Comparison of ENCODE assay signal across 16 cellular contexts in genomic region chr11:104623518-104623917, GRCh38.
DNase-seq lines count a peak whose midpoint lies in the region; TF ChIP-seq lines count a peak whose summit lies in the region.
"Had no signal": no experiment of that assay in that cellular context is flagged by ENCODE, and none has a peak within 500 bp of the region (broad histone marks: within the 10 kb centered on the region; RNA-seq: fewer than 3 reads in every experiment).

No MANE protein-coding gene starts in this region.

- CTCF ChIA-PET in mammary epithelial cell (lab: Charles Lee; ENCODE audit: low non-redundant PET): no interaction called here
- CTCF ChIA-PET in activated CD4-positive, alpha-beta T cell treated with anti-CD3 and anti-CD28 coated beads, Interleukin-2, amount 10 ng/mL, durations not matched to agents 7 days and 5 days (lab: Charles Lee): no interaction called here

- H4K20me1 ChIP-seq in mammary epithelial cell (ENCODE audit: insufficient read depth, low read length): no peaks in the 10 kb centered on the region

- BruUV-seq in mammary epithelial cell (replicated peaks; lab: Mats Ljungman, UMichigan): no TSS peak

- 93% methylated on average over 1 of the region's 1 CpG for WGBS in mammary epithelial cell (ENCODE audit: low coverage, missing lambda C conversion rate)

- H3K9me3 Mint-ChIP-seq in activated CD4-positive, alpha-beta T cell treated with anti-CD3 and anti-CD28 coated beads, Interleukin-2, amount 10 ng/mL, durations not matched to agents 7 days and 5 days: peaks cover 7% of the 10 kb centered on the region

- no peak overlapping the region for H3K27ac Mint-ChIP-seq in activated CD4-positive, alpha-beta T cell treated with anti-CD3 and anti-CD28 coated beads, Interleukin-2, amount 10 ng/mL, durations not matched to agents 7 days and 5 days
- H3K27ac Mint-ChIP-seq: activated naive CD4-positive, alpha-beta T cell treated with anti-CD3 and anti-CD28 coated beads, Interleukin-2, amount 10 ng/mL, durations not matched to agents 7 days and 5 days; T-helper 17 cell had no signal

- H3K27ac ChIP-seq in mammary epithelial cell (ENCODE audit: insufficient read depth, low read depth, low read length): no peak overlapping the region
- H3K27ac ChIP-seq: gastrocnemius medialis had no signal

- no peaks in the 10 kb centered on the region for H3K27me3 Mint-ChIP-seq in activated CD4-positive, alpha-beta T cell treated with anti-CD3 and anti-CD28 coated beads, Interleukin-2, amount 10 ng/mL, durations not matched to agents 7 days and 5 days
- H3K27me3 Mint-ChIP-seq: activated naive CD4-positive, alpha-beta T cell treated with anti-CD3 and anti-CD28 coated beads, Interleukin-2, amount 10 ng/mL, durations not matched to agents 7 days and 5 days; T-helper 17 cell had no signal

- peaks cover 5% of the 10 kb centered on the region for H3K36me3 Mint-ChIP-seq in activated CD4-positive, alpha-beta T cell treated with anti-CD3 and anti-CD28 coated beads, Interleukin-2, amount 10 ng/mL, durations not matched to agents 7 days and 5 days (ENCODE audit: low read depth)

- H2AFZ ChIP-seq in mammary epithelial cell (ENCODE audit: low read depth, low read length): no peak overlapping the region

- H3K9ac ChIP-seq in mammary epithelial cell (ENCODE audit: insufficient read depth, low read length): no peak overlapping the region

- no peaks in the 10 kb centered on the region for H3K79me2 ChIP-seq in mammary epithelial cell (ENCODE audit: insufficient read depth, low read length)

- peaks cover 8% of the 10 kb centered on the region for H3K4me1 Mint-ChIP-seq in activated CD4-positive, alpha-beta T cell treated with anti-CD3 and anti-CD28 coated beads, Interleukin-2, amount 10 ng/mL, durations not matched to agents 7 days and 5 days

- DNase-seq in EH (ENCODE audit: low read depth) (peak; percentile 12), LHCN-M2 (ENCODE audit: low read depth) (peak; percentile 79), mammary epithelial cell (peak; percentile 31), kidney glomerular epithelial cell (lab: John Stamatoyannopoulos, UW) (peak; percentile 59), iPS-NIHi7 (ENCODE audit: extremely low spot score) (no peak)
- no peak for DNase-seq in activated naive CD4-positive, alpha-beta T cell (lab: John Stamatoyannopoulos, UW)
- no peak for DNase-seq in activated CD4-positive, alpha-beta T cell treated with anti-CD3 and anti-CD28 coated beads, Interleukin-2, amount 10 ng/mL, durations not matched to agents 7 days and 5 days
- DNase-seq in activated naive CD4-positive, alpha-beta T cell treated with Interleukin-2 at 50 U/mL for 16 hours: no peak
- DNase-seq: activated CD4-positive, alpha-beta T cell treated with anti-CD3 and anti-CD28 coated beads, Interleukin-2, amount 50 U/mL, for 48 hours; activated naive CD4-positive, alpha-beta T cell treated with anti-CD3 and anti-CD28 coated beads, Interleukin-2, amount 10 ng/mL, durations not matched to agents 7 days and 5 days; gastrocnemius medialis; H7; kidney; NCI-H1092; stimulated activated CD4-positive, alpha-beta T cell treated with anti-CD3 and anti-CD28 coated beads, Interleukin-1b, Interleukin-23, amount 100 ng/mL, for 48 hours; T-helper 17 cell had no signal

- in situ Hi-C loops in mammary epithelial cell (cut with MboI; ENCODE audit: low sequenced_read_pairs in 2 of 2): no loop called here

- H3K9me3 ChIP-seq in mammary epithelial cell (replicated peaks; ENCODE audit: insufficient read depth, low read length): no peaks in the 10 kb centered on the region
- H3K9me3 ChIP-seq: gastrocnemius medialis had no signal

- POLR2A ChIA-PET in activated CD4-positive, alpha-beta T cell treated with anti-CD3 and anti-CD28 coated beads, Interleukin-2, amount 10 ng/mL, durations not matched to agents 7 days and 5 days (lab: Charles Lee): no interaction called here

- TF ChIP-seq CTCF in mammary epithelial cell (conservative IDR thresholded peaks at IDR 0.05 in 1 of 2, IDR thresholded peaks at IDR 0.05 in 1 of 2; ENCODE audit: extremely low read depth in 1 of 2, insufficient read depth in 1 of 2, low read depth in 1 of 2, low read length in 2 of 2): no peak

- no peak overlapping the region for H3K4me3 ChIP-seq in mammary epithelial cell (replicated peaks in 1 of 3; ENCODE audit: insufficient read depth in 1 of 3, low read depth in 2 of 3, low read length in 3 of 3)
- H3K4me3 ChIP-seq: gastrocnemius medialis had no signal

- H3K36me3 ChIP-seq in mammary epithelial cell (ENCODE audit: insufficient read depth, low read length): no peaks in the 10 kb centered on the region
- H3K36me3 ChIP-seq: gastrocnemius medialis had no signal

- H3K4me2 ChIP-seq in mammary epithelial cell (ENCODE audit: insufficient read depth, low read depth, low read length): no peak overlapping the region

- no peaks in the 10 kb centered on the region for H3K27me3 ChIP-seq in mammary epithelial cell (ENCODE audit: insufficient read depth, low read length)
- H3K27me3 ChIP-seq: gastrocnemius medialis had no signal

- H3K4me3 Mint-ChIP-seq in activated CD4-positive, alpha-beta T cell treated with anti-CD3 and anti-CD28 coated beads, Interleukin-2, amount 10 ng/mL, durations not matched to agents 7 days and 5 days: no peak overlapping the region
- H3K4me3 Mint-ChIP-seq: activated naive CD4-positive, alpha-beta T cell treated with anti-CD3 and anti-CD28 coated beads, Interleukin-2, amount 10 ng/mL, durations not matched to agents 7 days and 5 days; T-helper 17 cell had no signal

- dilution Hi-C loops in mammary epithelial cell (cut with HindIII; ENCODE audit: low sequenced_read_pairs): no loop called here

- intact Hi-C loops in mammary epithelial cell (cut with micrococcal nuclease): no loop called here

- H3K4me1 ChIP-seq in mammary epithelial cell (ENCODE audit: insufficient read depth, low read length): no peaks in the 10 kb centered on the region
- H3K4me1 ChIP-seq: gastrocnemius medialis had no signal

Comparison
In these comparisons a context has a peak if more than half of its experiments do, and no peak if none do; other contexts are left out.
1. DNase-seq: peak in EH (single experiment), LHCN-M2 (single experiment), mammary epithelial cell (single experiment) and kidney glomerular epithelial cell (single experiment); none in iPS-NIHi7 (single experiment), activated naive CD4-positive, alpha-beta T cell (0 of 4), activated CD4-positive, alpha-beta T cell treated with anti-CD3 and anti-CD28 coated beads, Interleukin-2, amount 10 ng/mL, durations not matched to agents 7 days and 5 days (single experiment) and activated naive CD4-positive, alpha-beta T cell treated with Interleukin-2 at 50 U/mL for 16 hours (single experiment).